ENCODE assay signal across 1 cellular context in genomic region chr9:33445941-33446506, GRCh38.
TF ChIP-seq lines count a peak whose summit lies in the region.

No MANE protein-coding gene starts in this region.

TF ChIP-seq in K562, 482 proteins besides CTCF, POLR2A, EP300 and RAD21 (continues in another document):
- TF ChIP-seq MLLT1 (IDR thresholded peaks at IDR 0.05) (no peak), CBFA2T2 (conservative IDR thresholded peaks at IDR 0.05) (peak; percentile 68), CBFA2T3 (IDR thresholded peaks at IDR 0.05) (peak; percentile 85), DIDO1 (tag; IDR thresholded peaks at IDR 0.05; ENCODE audit: low read depth) (no peak), TRIM24 (IDR thresholded peaks at IDR 0.05) (no peak), RFX5 (IDR thresholded peaks at IDR 0.05; ENCODE audit: low read depth, low read length) (no peak), RUNX1 (IDR thresholded peaks at IDR 0.05; ENCODE audit: low read depth) (no peak), L3MBTL2 (IDR thresholded peaks at IDR 0.05) (no peak), PRDM10 (IDR thresholded peaks at IDR 0.05; ENCODE audit: partially characterized antibody) (no peak), STAT5A (IDR thresholded peaks at IDR 0.05; ENCODE audit: borderline replicate concordance, low read length) (peak; percentile 27; the same call in 1 of the 2 replicates), BRF1 (IDR thresholded peaks at IDR 0.05; ENCODE audit: borderline replicate concordance, extremely low read depth, insufficient read length) (no peak), TAL1 (IDR thresholded peaks at IDR 0.05) (peak; percentile 17; the same call in 1 of the 2 replicates), KAT8 (IDR thresholded peaks at IDR 0.05; ENCODE audit: low read depth) (no peak), GTF2A2 (tag; IDR thresholded peaks at IDR 0.05) (no peak), FOSL1 (tag; conservative IDR thresholded peaks at IDR 0.05) (no peak), SP2 (IDR thresholded peaks at IDR 0.05; ENCODE audit: extremely low read depth, low read depth, low read length, poor library complexity, severe bottlenecking) (no peak), ZNF347 (CRISPR knock-in tag; IDR thresholded peaks at IDR 0.05; ENCODE audit: low read depth) (no peak), KLF1 (tag; IDR thresholded peaks at IDR 0.05) (no peak), KHSRP (IDR thresholded peaks at IDR 0.05) (no peak), CEBPZ (IDR thresholded peaks at IDR 0.05; ENCODE audit: borderline replicate concordance, low read depth, low read length) (no peak), CBX2 (IDR thresholded peaks at IDR 0.05; ENCODE audit: insufficient read depth, low read length, poor library complexity, severe bottlenecking) (no peak), ZNF398 (CRISPR knock-in tag; IDR thresholded peaks at IDR 0.05) (no peak), SRSF1 (IDR thresholded peaks at IDR 0.05; ENCODE audit: low read depth, low read length) (no peak), TCF3 (CRISPR knock-in tag; IDR thresholded peaks at IDR 0.05) (peak; percentile 42; the same call in 1 of the 2 replicates), ZNF609 (CRISPR knock-in tag; IDR thresholded peaks at IDR 0.05; ENCODE audit: borderline replicate concordance) (no peak), ELF2 (CRISPR knock-in tag; IDR thresholded peaks at IDR 0.05) (no peak), RREB1 (CRISPR knock-in tag; IDR thresholded peaks at IDR 0.05) (no peak), ETV1 (tag; conservative IDR thresholded peaks at IDR 0.05; ENCODE audit: low read depth) (no peak), SMAD2 (IDR thresholded peaks at IDR 0.05; ENCODE audit: low read depth, low read length) (no peak), ZNF445 (CRISPR knock-in tag; IDR thresholded peaks at IDR 0.05; ENCODE audit: low read depth) (no peak), ZNF707 (CRISPR knock-in tag; conservative IDR thresholded peaks at IDR 0.05) (no peak), KLF16 (IDR thresholded peaks at IDR 0.05) (no peak), ZMIZ1 (IDR thresholded peaks at IDR 0.05; ENCODE audit: low read depth in 2 of 2, low read length in 2 of 2) (no peak)
